In genomic region chr6:88134575-88134974, GRCh38 we compare ENCODE assay signal across 27 cellular contexts. TPM values are rescaled to one million over a fixed set of nuclear protein-coding genes. Genes with fewer than 3 reads are reported as not detected.
"Had no signal": no experiment of that assay in that cellular context is flagged by ENCODE, and none has a peak within 500 bp of the region (broad histone marks: within the 10 kb centered on the region; RNA-seq: fewer than 3 reads in every experiment).

No MANE protein-coding gene starts in this region.

- FAIRE-seq: bronchial epithelial cell, RCC 7860 had no signal

- H3K27ac Mint-ChIP-seq: activated CD4-positive, alpha-beta memory T cell treated with anti-CD3 and anti-CD28 coated beads for 36 hours; activated CD4-positive, alpha-beta T cell treated with anti-CD3 and anti-CD28 coated beads, Interleukin-2, amount 10 ng/mL, durations not matched to agents 7 days and 5 days; activated naive CD4-positive, alpha-beta T cell treated with anti-CD3 and anti-CD28 coated beads, Interleukin-2, amount 50 U/mL, for 72 hours; activated naive CD8-positive, alpha-beta T cell treated with anti-CD3 and anti-CD28 coated beads, Interleukin-2, amount 50 U/mL, for 24 hours; T-helper 1 cell treated with Interleukin-12 subunit alpha and Interleukin-12 subunit beta and Interleukin-4 antibody, amounts not matched to agents 30 μg/mL and 1 μg/mL, for 36 hours; WTC11 had no signal

- ATAC-seq: activated naive CD4-positive, alpha-beta T cell treated with anti-CD3 and anti-CD28 coated beads, Interleukin-2, amount 50 U/mL, for 72 hours; activated naive CD8-positive, alpha-beta T cell treated with anti-CD3 and anti-CD28 coated beads, Interleukin-2, amount 50 U/mL, for 24 hours; activated T-cell treated with anti-CD3 and anti-CD28 coated beads, Interleukin-2, amount 50 U/mL, for 4 hours; body of pancreas; PC-3; SK-N-SH treated with all-trans-retinoic acid at 6 μM for 48 hours; WTC11 had no signal

- H3K36me3 Mint-ChIP-seq: activated CD4-positive, alpha-beta memory T cell treated with anti-CD3 and anti-CD28 coated beads for 36 hours; activated naive CD4-positive, alpha-beta T cell treated with anti-CD3 and anti-CD28 coated beads, Interleukin-2, amount 50 U/mL, for 72 hours; WTC11 had no signal

- H3K36me3 ChIP-seq: ascending aorta, SJSA1 had no signal

- H3K27me3 ChIP-seq: ascending aorta, body of pancreas, SJSA1 had no signal

- H3K4me1 Mint-ChIP-seq: activated CD4-positive, alpha-beta T cell treated with anti-CD3 and anti-CD28 coated beads, Interleukin-2, amount 10 ng/mL, durations not matched to agents 7 days and 5 days; WTC11 had no signal

- H3K27ac ChIP-seq: ascending aorta, body of pancreas, SJSA1 had no signal

- H3K9me3 Mint-ChIP-seq: activated CD4-positive, alpha-beta memory T cell treated with anti-CD3 and anti-CD28 coated beads for 36 hours; activated CD4-positive, alpha-beta T cell treated with anti-CD3 and anti-CD28 coated beads, Interleukin-2, amount 10 ng/mL, durations not matched to agents 7 days and 5 days; activated naive CD4-positive, alpha-beta T cell treated with anti-CD3 and anti-CD28 coated beads, Interleukin-2, amount 50 U/mL, for 72 hours; activated naive CD8-positive, alpha-beta T cell treated with anti-CD3 and anti-CD28 coated beads, Interleukin-2, amount 50 U/mL, for 24 hours; activated T-cell treated with anti-CD3 and anti-CD28 coated beads, Interleukin-2, amount 50 U/mL, for 4 hours; T-helper 1 cell treated with Interleukin-12 subunit alpha and Interleukin-12 subunit beta and Interleukin-4 antibody, amounts not matched to agents 30 μg/mL and 1 μg/mL, for 36 hours; WTC11 had no signal

- DNase-seq: activated CD4-positive, alpha-beta memory T cell treated with anti-CD3 and anti-CD28 coated beads for 36 hours; activated CD4-positive, alpha-beta T cell treated with anti-CD3 and anti-CD28 coated beads, Interleukin-2, amount 10 ng/mL, durations not matched to agents 7 days and 5 days; activated CD8-positive, alpha-beta memory T cell treated with anti-CD3 and anti-CD28 coated beads for 24 hours; activated effector memory CD4-positive, alpha-beta T cell treated with anti-CD3 and anti-CD28 coated beads, Interleukin-2, amount 50 U/mL, for 16 hours; activated naive CD4-positive, alpha-beta T cell treated with Interleukin-2 at 50 U/mL for 16 hours; activated naive CD8-positive, alpha-beta T cell treated with anti-CD3 and anti-CD28 coated beads, Interleukin-2, amount 50 U/mL, for 24 hours; activated T-cell treated with anti-CD3 and anti-CD28 coated beads, Interleukin-2, amount 50 U/mL, for 4 hours; amniotic stem cell; body of pancreas; central memory CD4-positive, alpha-beta T cell; Kasumi-1; NCI-H1105 treated with DMSO at 0.1 percent for 48 hours; NCI-H1436 treated with DMSO at 0.1 percent for 48 hours; NCI-H187; NCI-H2081 treated with DMSO at 0.1 percent for 48 hours; NCI-H446; NCI-H524; PC-3; SHP77 had no signal

- H3K9me3 ChIP-seq: ascending aorta, body of pancreas, SJSA1 had no signal

- H3K4me3 ChIP-seq: ascending aorta, body of pancreas, SJSA1 had no signal

- H3K27me3 Mint-ChIP-seq: activated CD4-positive, alpha-beta memory T cell treated with anti-CD3 and anti-CD28 coated beads for 36 hours; activated CD4-positive, alpha-beta T cell treated with anti-CD3 and anti-CD28 coated beads, Interleukin-2, amount 10 ng/mL, durations not matched to agents 7 days and 5 days had no signal

- H3K4me1 ChIP-seq: ascending aorta, body of pancreas, SJSA1 had no signal

- H3K4me3 Mint-ChIP-seq: activated CD4-positive, alpha-beta memory T cell treated with anti-CD3 and anti-CD28 coated beads for 36 hours; activated CD4-positive, alpha-beta T cell treated with anti-CD3 and anti-CD28 coated beads, Interleukin-2, amount 10 ng/mL, durations not matched to agents 7 days and 5 days; activated naive CD8-positive, alpha-beta T cell treated with anti-CD3 and anti-CD28 coated beads, Interleukin-2, amount 50 U/mL, for 24 hours; activated T-cell treated with anti-CD3 and anti-CD28 coated beads, Interleukin-2, amount 50 U/mL, for 4 hours; T-helper 1 cell treated with Interleukin-12 subunit alpha and Interleukin-12 subunit beta and Interleukin-4 antibody, amounts not matched to agents 30 μg/mL and 1 μg/mL, for 36 hours; WTC11 had no signal

RNA-seq across cellular contexts. Expression of gene CNR1, which starts 31.6 kb away (rescaled TPM):
- total RNA-seq: activated CD4-positive, alpha-beta memory T cell treated with anti-CD3 and anti-CD28 coated beads for 36 hours; activated CD4-positive, alpha-beta T cell treated with anti-CD3 and anti-CD28 coated beads, Interleukin-2, amount 10 ng/mL, durations not matched to agents 7 days and 5 days; activated naive CD4-positive, alpha-beta T cell treated with anti-CD3 and anti-CD28 coated beads, Interleukin-2, amount 50 U/mL, for 72 hours; PC-3 had no signal
